In the genomic region with DNA sequence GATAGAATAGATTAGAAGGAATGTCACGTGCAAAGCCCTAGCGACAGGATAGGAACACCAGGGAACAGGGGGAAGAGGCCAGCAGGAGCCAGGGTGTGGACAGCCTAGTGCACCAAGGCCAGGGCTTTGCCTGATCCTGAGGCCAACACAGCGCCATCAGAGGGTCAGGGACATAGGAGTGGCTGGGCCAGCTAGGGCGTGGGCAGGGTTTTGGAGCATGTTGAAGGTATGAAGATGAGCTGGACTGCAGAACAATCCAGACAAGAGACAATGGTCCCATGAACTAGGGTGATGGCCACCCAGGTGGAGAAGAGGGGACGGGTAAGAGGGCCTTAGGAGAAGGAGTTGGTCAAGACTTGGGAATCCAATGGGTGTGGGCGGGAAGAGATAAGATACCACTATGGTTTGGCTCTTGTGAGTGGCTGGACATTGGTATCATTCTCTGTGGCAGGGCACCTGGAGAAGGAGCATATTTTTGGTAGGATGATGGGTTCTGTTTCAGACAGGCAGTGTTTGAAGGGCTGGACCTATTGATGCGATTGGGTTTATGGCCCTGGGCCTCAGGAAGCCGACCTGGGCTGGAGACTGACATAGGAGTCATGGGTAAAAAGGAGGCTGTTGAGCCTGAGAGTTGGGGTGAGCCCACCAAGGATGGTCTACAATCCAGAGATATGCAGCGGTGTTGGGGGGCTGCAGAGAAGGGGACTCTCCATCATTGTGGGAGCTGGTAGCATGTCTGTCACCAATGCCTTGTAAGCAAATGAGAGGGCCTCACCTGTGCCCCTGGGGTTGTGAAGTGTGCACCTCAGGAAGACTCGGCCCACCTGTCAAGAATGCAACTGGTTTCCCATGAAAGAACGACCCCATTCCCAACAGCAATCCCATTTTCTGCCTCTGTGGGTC, we compare ENCODE assay signal across 1 cellular context.
TF ChIP-seq lines count a peak whose summit lies in the region.

No MANE protein-coding gene starts in this region.

TF ChIP-seq in IMR-90, 13 proteins besides CTCF, POLR2A, EP300 and RAD21:
- no peak for TF ChIP-seq MXI1 (IDR thresholded peaks at IDR 0.05; ENCODE audit: borderline replicate concordance, low read depth, low read length)
- no peak for TF ChIP-seq BHLHE40 (IDR thresholded peaks at IDR 0.05; ENCODE audit: low read depth, low read length)
- TF ChIP-seq, protein P1, sequence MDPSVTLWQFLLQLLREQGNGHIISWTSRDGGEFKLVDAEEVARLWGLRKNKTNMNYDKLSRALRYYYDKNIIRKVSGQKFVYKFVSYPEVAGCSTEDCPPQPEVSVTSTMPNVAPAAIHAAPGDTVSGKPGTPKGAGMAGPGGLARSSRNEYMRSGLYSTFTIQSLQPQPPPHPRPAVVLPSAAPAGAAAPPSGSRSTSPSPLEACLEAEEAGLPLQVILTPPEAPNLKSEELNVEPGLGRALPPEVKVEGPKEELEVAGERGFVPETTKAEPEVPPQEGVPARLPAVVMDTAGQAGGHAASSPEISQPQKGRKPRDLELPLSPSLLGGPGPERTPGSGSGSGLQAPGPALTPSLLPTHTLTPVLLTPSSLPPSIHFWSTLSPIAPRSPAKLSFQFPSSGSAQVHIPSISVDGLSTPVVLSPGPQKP (IDR thresholded peaks at IDR 0.05; ENCODE audit: borderline replicate concordance, low read depth, low read length) = no peak
- TF ChIP-seq NFE2L2 (IDR thresholded peaks at IDR 0.05; ENCODE audit: low read depth, low read length) = no peak
- TF ChIP-seq CEBPB (IDR thresholded peaks at IDR 0.05; ENCODE audit: low read depth, low read length) = no peak
- no peak for TF ChIP-seq CHD1 (IDR thresholded peaks at IDR 0.05; ENCODE audit: low read depth, low read length)
- no peak for TF ChIP-seq RFX5 (IDR thresholded peaks at IDR 0.05; ENCODE audit: low read depth, low read length)
- TF ChIP-seq, protein P2, sequence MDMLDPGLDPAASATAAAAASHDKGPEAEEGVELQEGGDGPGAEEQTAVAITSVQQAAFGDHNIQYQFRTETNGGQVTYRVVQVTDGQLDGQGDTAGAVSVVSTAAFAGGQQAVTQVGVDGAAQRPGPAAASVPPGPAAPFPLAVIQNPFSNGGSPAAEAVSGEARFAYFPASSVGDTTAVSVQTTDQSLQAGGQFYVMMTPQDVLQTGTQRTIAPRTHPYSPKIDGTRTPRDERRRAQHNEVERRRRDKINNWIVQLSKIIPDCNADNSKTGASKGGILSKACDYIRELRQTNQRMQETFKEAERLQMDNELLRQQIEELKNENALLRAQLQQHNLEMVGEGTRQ (IDR thresholded peaks at IDR 0.05; ENCODE audit: low read depth, low read length) = no peak
- TF ChIP-seq SMC3 (IDR thresholded peaks at IDR 0.05; ENCODE audit: low read depth, low read length) = no peak
- TF ChIP-seq FOS (IDR thresholded peaks at IDR 0.05; ENCODE audit: low read depth, low read length) = no peak
- TF ChIP-seq MAZ (IDR thresholded peaks at IDR 0.05; ENCODE audit: borderline replicate concordance, low read depth, low read length) = no peak
- TF ChIP-seq MAFK (IDR thresholded peaks at IDR 0.05; ENCODE audit: low read depth, low read length) = no peak
- TF ChIP-seq RCOR1 (IDR thresholded peaks at IDR 0.05; ENCODE audit: insufficient replicate concordance, low read length) = no peak
